ENCODE assay signal across 8 cellular contexts in genomic region chr14:104985675-104986486, GRCh38. TPM values are rescaled to one million over a fixed set of nuclear protein-coding genes. Genes with fewer than 3 reads are reported as not detected.
DNase-seq lines count a peak whose midpoint lies in the region; ATAC-seq, FAIRE-seq and TF ChIP-seq lines count a peak whose summit lies in the region.

TSS of gene CLBA1 (plus strand) at chr14:104985788. CDS start at chr14:104986432, 644 bp downstream.

- ATAC-seq in activated naive CD4-positive, alpha-beta T cell treated with anti-CD3 and anti-CD28 coated beads, Interleukin-2, amount 50 U/mL, for 72 hours: peak; percentile 97 to 98
- ATAC-seq in Right ventricle myocardium superior (ENCODE audit: poor library complexity) (peak; percentile 99), pancreas (peak; percentile 95 to 98 (median 98))

- H3K36me3 ChIP-seq in pancreas (no peaks in the 10 kb centered on the region), thymus (ENCODE audit: control insufficient read depth, insufficient read depth) (no peaks in the 10 kb centered on the region)

- H3K4me1 ChIP-seq in pancreas: peaks cover 0 to 8% (median 5%) of the 10 kb centered on the region in 3 donors
- peaks cover 3% of the 10 kb centered on the region for H3K4me1 ChIP-seq in thymus (ENCODE audit: control insufficient read depth, insufficient read depth, low read length)

- no peak for FAIRE-seq in pancreas (lab: Jason Lieb, UNC)

- no peaks in the 10 kb centered on the region for H3K9me3 Mint-ChIP-seq in activated naive CD4-positive, alpha-beta T cell treated with anti-CD3 and anti-CD28 coated beads, Interleukin-2, amount 50 U/mL, for 72 hours

- no peaks in the 10 kb centered on the region for H3K9me3 ChIP-seq in pancreas
- no peaks in the 10 kb centered on the region for H3K9me3 ChIP-seq in thymus (ENCODE audit: control insufficient read depth)

- in situ Hi-C loops in G401 (cut with HindIII; ENCODE audit: low sequenced_read_pairs): no loop called here
- in situ Hi-C loops in SK-MEL-5 (cut with HindIII; ENCODE audit: low pct_unique_long_range_greater_than_20kb, low sequenced_read_pairs): no loop called here

- DNase-seq in G401 (ENCODE audit: low spot score): peak; percentile 90
- peak; percentile 79 for DNase-seq in H4 (ENCODE audit: low spot score)
- DNase-seq in LoVo (ENCODE audit: low spot score): peak; percentile 91
- DNase-seq in SK-MEL-5 (ENCODE audit: low read depth, low spot score): peak; percentile 90
- DNase-seq in activated naive CD4-positive, alpha-beta T cell treated with anti-CD3 and anti-CD28 coated beads, Interleukin-2, amount 50 U/mL, for 72 hours (ENCODE audit: low spot score in 2 of 2): peak; percentile 88 to 91
- DNase-seq in Right ventricle myocardium superior: peak; percentile 93
- peak; percentile 84 to 96 (median 93) for DNase-seq in pancreas

- intact Hi-C loops in Right ventricle myocardium superior (cut with DNase I) (loop anchor here (5.0 kb wide), 1 partner anchor 36 kb away; the partner anchor contains the start of gene CDCA4), pancreas (cut with DNase I) (no loop called here)

- H3K27me3 ChIP-seq in pancreas: no peaks in the 10 kb centered on the region
- H3K27me3 ChIP-seq in thymus (ENCODE audit: control insufficient read depth, insufficient read depth): peaks cover 9% of the 10 kb centered on the region

- peak within 1 kb of the TSS; percentile 53 to 94 (median 88) for H3K4me3 ChIP-seq in pancreas
- H3K4me3 ChIP-seq in thymus (ENCODE audit: low read length): peak within 1 kb of the TSS; percentile 70

- H3K27ac ChIP-seq in pancreas: peak within 1 kb of the TSS; percentile 36 to 77 (median 74)
- peak within 1 kb of the TSS; percentile 27 for H3K27ac ChIP-seq in thymus (ENCODE audit: low read depth)

- WGBS in pancreas, 2 donors: 1% methylated on average over 29 to 77 of the region's 77 CpGs
- 4% methylated on average over 77 of the region's 77 CpGs for WGBS in thymus

- TF ChIP-seq CTCF in pancreas (IDR thresholded peaks at IDR 0.05): no peak

- no peaks in the 10 kb centered on the region for H3K36me3 Mint-ChIP-seq in activated naive CD4-positive, alpha-beta T cell treated with anti-CD3 and anti-CD28 coated beads, Interleukin-2, amount 50 U/mL, for 72 hours

- peak within 1 kb of the TSS; percentile 81 to 86 for H3K27ac Mint-ChIP-seq in activated naive CD4-positive, alpha-beta T cell treated with anti-CD3 and anti-CD28 coated beads, Interleukin-2, amount 50 U/mL, for 72 hours

RNA-seq across cellular contexts. Expression of gene CLBA1, which starts in this region (rescaled TPM):
- 10.5 and 18.0 TPM in 2 replicates for total RNA-seq in G401 (2014; rRNA removed; shearing (Covaris generic))
- 2.4 and 4.4 TPM in 2 replicates for total RNA-seq in H4 (2014; rRNA removed; shearing (Covaris generic))
- 11.8 and 13.6 TPM in 2 replicates for total RNA-seq in SK-MEL-5 (2014; rRNA removed; shearing (Covaris generic))
- polyA plus RNA-seq in SK-MEL-5 (2015; cell fraction: cytosol; rRNA removed): 14.5 and 15.6 TPM in 2 replicates
- polyA plus RNA-seq in SK-MEL-5 (2015; cell fraction: nucleus; rRNA removed): 62.7 and 72.5 TPM in 2 replicates
- under 1 TPM; 0.20 to 0.97 TPM for total RNA-seq in activated naive CD4-positive, alpha-beta T cell treated with anti-CD3 and anti-CD28 coated beads, Interleukin-2, amount 50 U/mL, for 72 hours
- total RNA-seq in Right ventricle myocardium superior (1.5 TPM), pancreas (1 to 10 TPM; 4.7 to 8.3 (median 6.4) TPM)
- polyA plus RNA-seq in pancreas (10 to 100 TPM; 23.6 to 32.5 TPM), thymus (12.9 TPM)

Comparison
In these comparisons a context has a peak if more than half of its experiments do, and no peak if none do; other contexts are left out.
1. Peak in every context shown above with its lines: DNase-seq, ATAC-seq, H3K4me3 ChIP-seq and H3K27ac ChIP-seq.
2. Peak in DNase-seq and ATAC-seq in activated naive CD4-positive, alpha-beta T cell treated with anti-CD3 and anti-CD28 coated beads, Interleukin-2, amount 50 U/mL, for 72 hours; RNA of the gene not detected or under 1 TPM.